1 cellular context compared by ENCODE assay signal in the genomic region with DNA sequence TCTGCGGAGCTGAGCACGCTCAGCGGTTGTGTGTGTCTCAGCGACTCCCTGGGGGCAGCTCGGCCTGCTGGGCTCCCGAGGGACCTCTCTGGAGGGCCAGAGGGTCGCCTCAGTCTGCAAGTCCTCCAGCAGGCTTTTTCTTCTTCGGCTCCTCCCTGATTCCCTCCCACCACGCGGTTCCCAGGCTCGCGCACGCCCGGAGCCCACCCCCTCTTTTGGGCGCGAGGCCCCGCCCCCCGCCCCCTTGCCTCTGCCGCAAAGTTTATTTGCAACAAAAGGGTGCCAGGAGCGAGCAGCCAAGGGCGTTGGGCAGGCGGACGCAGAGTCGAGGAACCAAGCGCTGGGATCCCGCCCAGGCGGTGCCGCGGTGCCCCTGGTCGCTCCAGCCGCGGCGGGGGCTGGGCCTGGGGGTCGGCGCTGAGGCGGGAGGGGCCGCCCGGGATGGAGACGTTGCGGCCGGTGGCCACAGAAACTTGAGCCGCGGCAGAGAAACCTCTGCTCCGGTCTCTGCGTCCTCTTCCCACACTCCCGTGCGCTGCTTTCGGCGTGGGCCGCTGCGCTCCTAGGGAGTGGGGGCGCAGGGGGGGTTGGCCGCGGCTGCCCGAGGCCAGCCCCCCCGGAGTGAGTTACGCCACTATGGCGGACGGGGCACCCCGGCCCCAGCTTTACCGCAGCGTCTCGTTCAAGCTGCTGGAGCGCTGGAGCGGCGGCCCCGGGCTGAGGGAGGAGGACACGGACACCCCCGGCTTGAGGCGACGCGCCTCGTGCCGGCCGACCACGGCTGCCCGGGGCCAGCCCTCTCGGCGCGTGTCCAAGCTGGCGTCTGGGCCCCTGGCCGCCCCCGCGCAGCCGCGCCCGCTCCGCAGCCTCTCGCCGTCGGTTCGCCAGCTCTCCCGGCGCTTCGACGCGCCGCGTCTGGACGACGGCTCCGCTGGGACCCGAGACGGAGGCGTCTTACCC.
TF ChIP-seq lines count a peak whose summit lies in the region.

A gene with protein sequence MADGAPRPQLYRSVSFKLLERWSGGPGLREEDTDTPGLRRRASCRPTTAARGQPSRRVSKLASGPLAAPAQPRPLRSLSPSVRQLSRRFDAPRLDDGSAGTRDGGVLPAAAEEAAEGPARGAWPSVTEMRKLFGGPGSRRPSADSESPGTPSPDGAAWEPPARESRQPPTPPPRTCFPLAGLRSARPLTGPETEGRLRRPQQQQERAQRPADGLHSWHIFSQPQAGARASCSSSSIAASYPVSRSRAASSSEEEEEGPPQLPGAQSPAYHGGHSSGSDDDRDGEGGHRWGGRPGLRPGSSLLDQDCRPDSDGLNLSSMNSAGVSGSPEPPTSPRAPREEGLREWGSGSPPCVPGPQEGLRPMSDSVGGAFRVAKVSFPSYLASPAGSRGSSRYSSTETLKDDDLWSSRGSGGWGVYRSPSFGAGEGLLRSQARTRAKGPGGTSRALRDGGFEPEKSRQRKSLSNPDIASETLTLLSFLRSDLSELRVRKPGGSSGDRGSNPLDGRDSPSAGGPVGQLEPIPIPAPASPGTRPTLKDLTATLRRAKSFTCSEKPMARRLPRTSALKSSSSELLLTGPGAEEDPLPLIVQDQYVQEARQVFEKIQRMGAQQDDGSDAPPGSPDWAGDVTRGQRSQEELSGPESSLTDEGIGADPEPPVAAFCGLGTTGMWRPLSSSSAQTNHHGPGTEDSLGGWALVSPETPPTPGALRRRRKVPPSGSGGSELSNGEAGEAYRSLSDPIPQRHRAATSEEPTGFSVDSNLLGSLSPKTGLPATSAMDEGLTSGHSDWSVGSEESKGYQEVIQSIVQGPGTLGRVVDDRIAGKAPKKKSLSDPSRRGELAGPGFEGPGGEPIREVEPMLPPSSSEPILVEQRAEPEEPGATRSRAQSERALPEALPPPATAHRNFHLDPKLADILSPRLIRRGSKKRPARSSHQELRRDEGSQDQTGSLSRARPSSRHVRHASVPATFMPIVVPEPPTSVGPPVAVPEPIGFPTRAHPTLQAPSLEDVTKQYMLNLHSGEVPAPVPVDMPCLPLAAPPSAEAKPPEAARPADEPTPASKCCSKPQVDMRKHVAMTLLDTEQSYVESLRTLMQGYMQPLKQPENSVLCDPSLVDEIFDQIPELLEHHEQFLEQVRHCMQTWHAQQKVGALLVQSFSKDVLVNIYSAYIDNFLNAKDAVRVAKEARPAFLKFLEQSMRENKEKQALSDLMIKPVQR (N-terminal part only) (plus strand): TSS at position 274 of the 960 bp plus-strand sequence. CDS start 363 bp downstream, at position 637.

TF ChIP-seq in HepG2, 621 proteins besides CTCF, POLR2A, EP300 and RAD21 (continued from another document and continues in another):
- TF ChIP-seq TCF7L2 (IDR thresholded peaks at IDR 0.05; ENCODE audit: low read depth, low read length) (no peak), MYC (CRISPR knock-in tag; IDR thresholded peaks at IDR 0.05; ENCODE audit: borderline replicate concordance) (peak; percentile 43; the same call in 1 of the 2 replicates), ZNF816 (CRISPR knock-in tag; IDR thresholded peaks at IDR 0.05; ENCODE audit: borderline replicate concordance) (0 out of 2 replicates have a peak, but pooled peaks have one; percentile 78), CHCHD3 (CRISPR knock-in tag; IDR thresholded peaks at IDR 0.05) (no peak), ZNF75D (CRISPR knock-in tag; IDR thresholded peaks at IDR 0.05; ENCODE audit: borderline replicate concordance) (no peak), ELK4 (CRISPR knock-in tag; IDR thresholded peaks at IDR 0.05; ENCODE audit: borderline replicate concordance) (no peak), ZNF235 (CRISPR knock-in tag; IDR thresholded peaks at IDR 0.05; ENCODE audit: borderline replicate concordance) (0 out of 2 replicates have a peak, but pooled peaks have one; percentile 4), ZC3H13 (CRISPR knock-in tag; IDR thresholded peaks at IDR 0.05) (no peak; the same call in 1 of the 2 replicates), REPIN1 (CRISPR knock-in tag; IDR thresholded peaks at IDR 0.05; ENCODE audit: borderline replicate concordance, low read depth) (no peak), ZNF83 (CRISPR knock-in tag; IDR thresholded peaks at IDR 0.05; ENCODE audit: borderline replicate concordance) (no peak), EED (CRISPR knock-in tag; IDR thresholded peaks at IDR 0.05) (no peak), DZIP1 (CRISPR knock-in tag; IDR thresholded peaks at IDR 0.05) (peak; percentile 13; the same call in 1 of the 2 replicates), ZNF337 (CRISPR knock-in tag; IDR thresholded peaks at IDR 0.05; ENCODE audit: borderline replicate concordance, low read depth) (no peak), ZNF3 (CRISPR knock-in tag; IDR thresholded peaks at IDR 0.05) (no peak), PHB2 (IDR thresholded peaks at IDR 0.05; ENCODE audit: partially characterized antibody) (no peak), SOX5 (CRISPR knock-in tag; IDR thresholded peaks at IDR 0.05; ENCODE audit: borderline replicate concordance) (peak; percentile 12; the same call in 1 of the 2 replicates), SNAI1 (CRISPR knock-in tag; IDR thresholded peaks at IDR 0.05; ENCODE audit: borderline replicate concordance) (no peak), ZHX1 (CRISPR knock-in tag; IDR thresholded peaks at IDR 0.05; ENCODE audit: low read depth) (no peak), GZF1 (CRISPR knock-in tag; IDR thresholded peaks at IDR 0.05) (no peak), HNRNPH1 (optimal IDR thresholded peaks at IDR 0.05; ENCODE audit: low read depth, low read length) (no peak), ZFP82 (CRISPR knock-in tag; IDR thresholded peaks at IDR 0.05; ENCODE audit: borderline replicate concordance) (0 out of 2 replicates have a peak, but pooled peaks have one; percentile 57)
- TF ChIP-seq, protein P1, sequence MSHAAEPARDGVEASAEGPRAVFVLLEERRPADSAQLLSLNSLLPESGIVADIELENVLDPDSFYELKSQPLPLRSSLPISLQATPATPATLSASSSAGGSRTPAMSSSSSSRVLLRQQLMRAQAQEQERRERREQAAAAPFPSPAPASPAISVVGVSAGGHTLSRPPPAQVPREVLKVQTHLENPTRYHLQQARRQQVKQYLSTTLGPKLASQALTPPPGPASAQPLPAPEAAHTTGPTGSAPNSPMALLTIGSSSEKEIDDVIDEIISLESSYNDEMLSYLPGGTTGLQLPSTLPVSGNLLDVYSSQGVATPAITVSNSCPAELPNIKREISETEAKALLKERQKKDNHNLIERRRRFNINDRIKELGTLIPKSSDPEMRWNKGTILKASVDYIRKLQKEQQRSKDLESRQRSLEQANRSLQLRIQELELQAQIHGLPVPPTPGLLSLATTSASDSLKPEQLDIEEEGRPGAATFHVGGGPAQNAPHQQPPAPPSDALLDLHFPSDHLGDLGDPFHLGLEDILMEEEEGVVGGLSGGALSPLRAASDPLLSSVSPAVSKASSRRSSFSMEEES (CRISPR knock-in tag; IDR thresholded peaks at IDR 0.05), result no peak
- TF ChIP-seq, protein P2, sequence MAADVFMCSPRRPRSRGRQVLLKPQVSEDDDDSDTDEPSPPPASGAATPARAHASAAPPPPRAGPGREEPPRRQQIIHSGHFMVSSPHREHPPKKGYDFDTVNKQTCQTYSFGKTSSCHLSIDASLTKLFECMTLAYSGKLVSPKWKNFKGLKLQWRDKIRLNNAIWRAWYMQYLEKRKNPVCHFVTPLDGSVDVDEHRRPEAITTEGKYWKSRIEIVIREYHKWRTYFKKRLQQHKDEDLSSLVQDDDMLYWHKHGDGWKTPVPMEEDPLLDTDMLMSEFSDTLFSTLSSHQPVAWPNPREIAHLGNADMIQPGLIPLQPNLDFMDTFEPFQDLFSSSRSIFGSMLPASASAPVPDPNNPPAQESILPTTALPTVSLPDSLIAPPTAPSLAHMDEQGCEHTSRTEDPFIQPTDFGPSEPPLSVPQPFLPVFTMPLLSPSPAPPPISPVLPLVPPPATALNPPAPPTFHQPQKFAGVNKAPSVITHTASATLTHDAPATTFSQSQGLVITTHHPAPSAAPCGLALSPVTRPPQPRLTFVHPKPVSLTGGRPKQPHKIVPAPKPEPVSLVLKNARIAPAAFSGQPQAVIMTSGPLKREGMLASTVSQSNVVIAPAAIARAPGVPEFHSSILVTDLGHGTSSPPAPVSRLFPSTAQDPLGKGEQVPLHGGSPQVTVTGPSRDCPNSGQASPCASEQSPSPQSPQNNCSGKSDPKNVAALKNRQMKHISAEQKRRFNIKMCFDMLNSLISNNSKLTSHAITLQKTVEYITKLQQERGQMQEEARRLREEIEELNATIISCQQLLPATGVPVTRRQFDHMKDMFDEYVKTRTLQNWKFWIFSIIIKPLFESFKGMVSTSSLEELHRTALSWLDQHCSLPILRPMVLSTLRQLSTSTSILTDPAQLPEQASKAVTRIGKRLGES (CRISPR knock-in tag; IDR thresholded peaks at IDR 0.05; ENCODE audit: borderline replicate concordance), result no peak
- TF ChIP-seq, protein P3, sequence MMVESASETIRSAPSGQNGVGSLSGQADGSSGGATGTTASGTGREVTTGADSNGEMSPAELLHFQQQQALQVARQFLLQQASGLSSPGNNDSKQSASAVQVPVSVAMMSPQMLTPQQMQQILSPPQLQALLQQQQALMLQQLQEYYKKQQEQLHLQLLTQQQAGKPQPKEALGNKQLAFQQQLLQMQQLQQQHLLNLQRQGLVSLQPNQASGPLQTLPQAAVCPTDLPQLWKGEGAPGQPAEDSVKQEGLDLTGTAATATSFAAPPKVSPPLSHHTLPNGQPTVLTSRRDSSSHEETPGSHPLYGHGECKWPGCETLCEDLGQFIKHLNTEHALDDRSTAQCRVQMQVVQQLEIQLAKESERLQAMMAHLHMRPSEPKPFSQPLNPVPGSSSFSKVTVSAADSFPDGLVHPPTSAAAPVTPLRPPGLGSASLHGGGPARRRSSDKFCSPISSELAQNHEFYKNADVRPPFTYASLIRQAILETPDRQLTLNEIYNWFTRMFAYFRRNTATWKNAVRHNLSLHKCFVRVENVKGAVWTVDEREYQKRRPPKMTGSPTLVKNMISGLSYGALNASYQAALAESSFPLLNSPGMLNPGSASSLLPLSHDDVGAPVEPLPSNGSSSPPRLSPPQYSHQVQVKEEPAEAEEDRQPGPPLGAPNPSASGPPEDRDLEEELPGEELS (CRISPR knock-in tag; IDR thresholded peaks at IDR 0.05), result peak; percentile 42; the same call in 1 of the 2 replicates
- TF ChIP-seq, protein P4, sequence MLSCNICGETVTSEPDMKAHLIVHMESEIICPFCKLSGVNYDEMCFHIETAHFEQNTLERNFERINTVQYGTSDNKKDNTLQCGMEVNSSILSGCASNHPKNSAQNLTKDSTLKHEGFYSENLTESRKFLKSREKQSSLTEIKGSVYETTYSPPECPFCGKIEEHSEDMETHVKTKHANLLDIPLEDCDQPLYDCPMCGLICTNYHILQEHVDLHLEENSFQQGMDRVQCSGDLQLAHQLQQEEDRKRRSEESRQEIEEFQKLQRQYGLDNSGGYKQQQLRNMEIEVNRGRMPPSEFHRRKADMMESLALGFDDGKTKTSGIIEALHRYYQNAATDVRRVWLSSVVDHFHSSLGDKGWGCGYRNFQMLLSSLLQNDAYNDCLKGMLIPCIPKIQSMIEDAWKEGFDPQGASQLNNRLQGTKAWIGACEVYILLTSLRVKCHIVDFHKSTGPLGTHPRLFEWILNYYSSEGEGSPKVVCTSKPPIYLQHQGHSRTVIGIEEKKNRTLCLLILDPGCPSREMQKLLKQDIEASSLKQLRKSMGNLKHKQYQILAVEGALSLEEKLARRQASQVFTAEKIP (CRISPR knock-in tag; IDR thresholded peaks at IDR 0.05; ENCODE audit: borderline replicate concordance), result no peak
- TF ChIP-seq, protein P5, sequence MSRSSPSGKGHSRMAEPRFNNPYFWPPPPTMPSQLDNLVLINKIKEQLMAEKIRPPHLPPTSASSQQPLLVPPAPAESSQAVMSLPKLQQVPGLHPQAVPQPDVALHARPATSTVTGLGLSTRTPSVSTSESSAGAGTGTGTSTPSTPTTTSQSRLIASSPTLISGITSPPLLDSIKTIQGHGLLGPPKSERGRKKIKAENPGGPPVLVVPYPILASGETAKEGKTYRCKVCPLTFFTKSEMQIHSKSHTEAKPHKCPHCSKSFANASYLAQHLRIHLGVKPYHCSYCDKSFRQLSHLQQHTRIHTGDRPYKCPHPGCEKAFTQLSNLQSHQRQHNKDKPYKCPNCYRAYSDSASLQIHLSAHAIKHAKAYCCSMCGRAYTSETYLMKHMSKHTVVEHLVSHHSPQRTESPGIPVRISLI (CRISPR knock-in tag; IDR thresholded peaks at IDR 0.05; ENCODE audit: borderline replicate concordance), result no peak
